24 cellular contexts compared by ENCODE assay signal in genomic region chr19:2788237-2788636, GRCh38. TPM values are rescaled to one million over a fixed set of nuclear protein-coding genes. Genes with fewer than 3 reads are reported as not detected.
DNase-seq lines count a peak whose midpoint lies in the region; ATAC-seq, FAIRE-seq and TF ChIP-seq lines count a peak whose summit lies in the region.
"Had no signal": no experiment of that assay in that cellular context is flagged by ENCODE, and none has a peak within 500 bp of the region (broad histone marks: within the 10 kb centered on the region; RNA-seq: fewer than 3 reads in every experiment).

No MANE protein-coding gene starts in this region.

- H3K4me2 ChIP-seq in H9 (ENCODE audit: insufficient read depth, insufficient read length, low read length) (no peak overlapping the region), astrocyte (ENCODE audit: low read length) (no peak overlapping the region), neural progenitor cell (no peak overlapping the region)
- H3K4me2 ChIP-seq: SK-N-SH had no signal

- peaks cover 67% of the 10 kb centered on the region for H3K36me3 Mint-ChIP-seq in activated T-cell treated with anti-CD3 and anti-CD28 coated beads, Interleukin-2, amount 50 U/mL, for 24 hours (ENCODE audit: low read depth)
- H3K36me3 Mint-ChIP-seq in H9 (ENCODE audit: insufficient read depth in 1 of 3, low read depth in 3 of 3) (peaks cover 32 to 54% (median 49%) of the 10 kb centered on the region in 3 experiments), astrocyte (ENCODE audit: low read depth, unreplicated experiment) (no peaks in the 10 kb centered on the region), neural progenitor cell (peaks cover 9% of the 10 kb centered on the region)

- peak overlapping the region; percentile 8 for H3K4me3 Mint-ChIP-seq in activated T-cell treated with anti-CD3 and anti-CD28 coated beads, Interleukin-2, amount 50 U/mL, for 24 hours
- H3K4me3 Mint-ChIP-seq in H9 (peak overlapping the region in 1 of 2 experiments; percentile 39; a peak in 1 of 5 replicates), astrocyte (ENCODE audit: unreplicated experiment) (peak overlapping the region; percentile 50), neural progenitor cell (peak overlapping the region; percentile 58)

- no peak overlapping the region for H3K14ac ChIP-seq in H9 (ENCODE audit: insufficient read depth, low read length)

- H3F3A ChIP-seq in neural progenitor cell (ENCODE audit: low read depth) = peaks cover 17% of the 10 kb centered on the region

- no peaks in the 10 kb centered on the region for H3K27me3 ChIP-seq in H9 (ENCODE audit: insufficient read depth, low read length)
- no peaks in the 10 kb centered on the region for H3K27me3 ChIP-seq in astrocyte (ENCODE audit: insufficient read depth, low read length)
- no peaks in the 10 kb centered on the region for H3K27me3 ChIP-seq in neural progenitor cell
- H3K27me3 ChIP-seq: gastroesophageal sphincter, tibial nerve had no signal

- no peak overlapping the region for H2AK5ac ChIP-seq in H9 (ENCODE audit: insufficient read length, low read length)

- H3K4me1 Mint-ChIP-seq in activated T-cell treated with anti-CD3 and anti-CD28 coated beads, Interleukin-2, amount 50 U/mL, for 24 hours (ENCODE audit: low read depth) = peaks cover 50% of the 10 kb centered on the region
- H3K4me1 Mint-ChIP-seq in H9 (peaks cover 7 to 18% of the 10 kb centered on the region in 2 experiments; a peak in 3 of 4 replicates), astrocyte (ENCODE audit: low read depth, unreplicated experiment) (peaks cover 5% of the 10 kb centered on the region), neural progenitor cell (peaks cover 27% of the 10 kb centered on the region)

- H3K18ac ChIP-seq in H9 (ENCODE audit: insufficient read length, low read depth, low read length) = no peak overlapping the region

- no peak for FAIRE-seq in astrocyte (lab: Jason Lieb, UNC)
- FAIRE-seq: A204.1, GM18507 had no signal

- H2BK15ac ChIP-seq in H9 (ENCODE audit: low read depth, low read length) = no peak overlapping the region

- H3K27me3 Mint-ChIP-seq in activated T-cell treated with anti-CD3 and anti-CD28 coated beads, Interleukin-2, amount 50 U/mL, for 24 hours = no peaks in the 10 kb centered on the region
- H3K27me3 Mint-ChIP-seq in H9 (ENCODE audit: low read depth) = no peaks in the 10 kb centered on the region; the same call in 1 of the 2 replicates
- no peaks in the 10 kb centered on the region for H3K27me3 Mint-ChIP-seq in astrocyte (ENCODE audit: low read depth, unreplicated experiment)
- H3K27me3 Mint-ChIP-seq in neural progenitor cell (ENCODE audit: insufficient read depth, low read depth) = peaks cover 5% of the 10 kb centered on the region

- in situ Hi-C loops in ACHN (cut with HindIII; ENCODE audit: low pct_ligation_motif_present, low pct_unique_long_range_greater_than_20kb, low sequenced_read_pairs) = no loop called here

- no peak overlapping the region for H3K4ac ChIP-seq in H9 (ENCODE audit: low read depth, low read length)

- WGBS in H9 (ENCODE audit: extremely low coverage, insufficient read length, low lambda C conversion rate) = no CpG with 5 or more reads among the region's 5 CpGs

- H3K27ac ChIP-seq in H9 (ENCODE audit: insufficient read length, low read depth, low read length) = no peak overlapping the region
- H3K27ac ChIP-seq in astrocyte (ENCODE audit: low read depth, low read length) = no peak overlapping the region
- H3K27ac ChIP-seq in neural progenitor cell = no peak overlapping the region
- H3K27ac ChIP-seq: gastroesophageal sphincter, GM23248, tibial nerve had no signal

- TF ChIP-seq CTCF in H9 (conservative IDR thresholded peaks at IDR 0.05) (no peak), astrocyte (IDR thresholded peaks at IDR 0.05; ENCODE audit: insufficient read depth, low read depth, low read length) (no peak), neural progenitor cell (IDR thresholded peaks at IDR 0.05) (no peak)

- peaks cover 9% of the 10 kb centered on the region for H3K79me1 ChIP-seq in H9 (ENCODE audit: insufficient read depth, low read depth, low read length, poor library complexity, severe bottlenecking)

- no peak overlapping the region for H3K23ac ChIP-seq in H9 (ENCODE audit: insufficient read length, low read depth, low read length)

- no peak overlapping the region for H3K27ac Mint-ChIP-seq in activated T-cell treated with anti-CD3 and anti-CD28 coated beads, Interleukin-2, amount 50 U/mL, for 24 hours
- H3K27ac Mint-ChIP-seq in H9 (peak overlapping the region in 2 of 3 experiments; percentile 40 to 86; a peak in 2 of 7 replicates), astrocyte (ENCODE audit: unreplicated experiment) (no peak overlapping the region), neural progenitor cell (no peak overlapping the region)

- H2AFZ ChIP-seq in H9 (ENCODE audit: low read length) = no peak overlapping the region
- no peak overlapping the region for H2AFZ ChIP-seq in astrocyte (ENCODE audit: low read depth, low read length)
- H2AFZ ChIP-seq in neural progenitor cell (replicated peaks) = no peak overlapping the region
- H2AFZ ChIP-seq: GM23248 had no signal

- H3K4me1 ChIP-seq in H9 (ENCODE audit: insufficient read depth, low read length) (no peaks in the 10 kb centered on the region), astrocyte (ENCODE audit: insufficient read depth, low read length) (peaks cover 11% of the 10 kb centered on the region), neural progenitor cell (peaks cover 7% of the 10 kb centered on the region)

- peaks cover 3% of the 10 kb centered on the region for H3K9me3 Mint-ChIP-seq in activated T-cell treated with anti-CD3 and anti-CD28 coated beads, Interleukin-2, amount 50 U/mL, for 24 hours
- peaks cover 0 to 4% of the 10 kb centered on the region in 2 experiments; a peak in 1 of 5 replicates for H3K9me3 Mint-ChIP-seq in H9
- no peaks in the 10 kb centered on the region for H3K9me3 Mint-ChIP-seq in astrocyte (ENCODE audit: unreplicated experiment)
- H3K9me3 Mint-ChIP-seq in neural progenitor cell = no peaks in the 10 kb centered on the region

- H3K4me3 ChIP-seq in astrocyte (ENCODE audit: insufficient read depth, low read depth, low read length) (no peak overlapping the region), neural progenitor cell (no peak overlapping the region)
- H3K4me3 ChIP-seq: gastroesophageal sphincter, GM23248, tibial nerve had no signal

- H2BK12ac ChIP-seq in H9 (ENCODE audit: insufficient read length, low read depth, low read length) = no peak overlapping the region

- no peak overlapping the region for H4K5ac ChIP-seq in H9 (ENCODE audit: insufficient read length, low read depth, low read length)

- no peak overlapping the region for H3T11ph ChIP-seq in H9 (ENCODE audit: low read length)

- H3K56ac ChIP-seq in H9 (ENCODE audit: insufficient read length, low read depth, low read length) = no peak overlapping the region

- no peak overlapping the region for H2BK20ac ChIP-seq in H9 (ENCODE audit: low read depth, low read length, poor library complexity, severe bottlenecking)

- peaks cover 13% of the 10 kb centered on the region; the same call in 1 of the 2 replicates for H3K79me2 ChIP-seq in H9 (ENCODE audit: insufficient read depth, low read length)
- H3K79me2 ChIP-seq in astrocyte (ENCODE audit: insufficient read depth, low read length) = peaks cover 55% of the 10 kb centered on the region
- peaks cover 53% of the 10 kb centered on the region for H3K79me2 ChIP-seq in neural progenitor cell (ENCODE audit: low read depth)

- H3K23me2 ChIP-seq in H9 (ENCODE audit: insufficient read length, low read depth, low read length, poor library complexity, severe bottlenecking) = peaks cover 6% of the 10 kb centered on the region

- no peak overlapping the region for H4K91ac ChIP-seq in H9 (ENCODE audit: insufficient read length, low read depth, low read length)

- no peak for ATAC-seq in GM21360 (IDR thresholded peaks at IDR 0.05; ENCODE audit: unreplicated experiment)
- ATAC-seq: gastroesophageal sphincter, PC-3 had no signal

- no peak overlapping the region for H4K8ac ChIP-seq in H9 (replicated peaks; ENCODE audit: insufficient read length, low read depth, low read length)

- no peaks in the 10 kb centered on the region for H3K36me3 ChIP-seq in astrocyte (ENCODE audit: insufficient read depth, low read length)
- no peaks in the 10 kb centered on the region for H3K36me3 ChIP-seq in neural progenitor cell

- no peak overlapping the region for H2BK5ac ChIP-seq in H9 (ENCODE audit: insufficient read length, low read length)

- no peak for DNase-seq in activated T-cell treated with anti-CD3 and anti-CD28 coated beads, Interleukin-2, amount 50 U/mL, for 24 hours
- DNase-seq in activated T-cell treated with anti-CD3 and anti-CD28 coated beads, Interleukin-2, amount 50 U/mL, for 48 hours = no peak
- DNase-seq in H9 (no peak), astrocyte (ENCODE audit: low read depth) (no peak), neural progenitor cell (ENCODE audit: low spot score) (no peak), AG08396 (ENCODE audit: low spot score) (no peak), ACHN (no peak)
- DNase-seq: activated CD4-positive, alpha-beta T cell treated with anti-CD3 and anti-CD28 coated beads, Interleukin-2, amount 50 U/mL, for 4 hours; cerebellar nuclear complex; DND-41; GM23248; hippocampal formation; NCI-H1048; NCI-H187; NCI-H524; NK-92 treated with Interleukin-12 subunit alpha and Interleukin-12 subunit beta, amount 100 ng/mL, for 24 hours; occipital lobe; PC-3; SK-N-SH had no signal

- H4K20me1 ChIP-seq in H9 (ENCODE audit: control insufficient read depth, insufficient read depth, insufficient read length) (no peaks in the 10 kb centered on the region), astrocyte (ENCODE audit: insufficient read depth, low read length) (peaks cover 12% of the 10 kb centered on the region), neural progenitor cell (ENCODE audit: low read depth) (peaks cover 45% of the 10 kb centered on the region)

- H3K9me3 ChIP-seq in H9 (ENCODE audit: control insufficient read depth, low read depth, low read length) (no peaks in the 10 kb centered on the region), astrocyte (ENCODE audit: insufficient read depth, low read depth, low read length) (no peaks in the 10 kb centered on the region), neural progenitor cell (ENCODE audit: low read depth) (no peaks in the 10 kb centered on the region)
- H3K9me3 ChIP-seq: gastroesophageal sphincter, SK-N-SH, tibial nerve had no signal

- H2BK120ac ChIP-seq in H9 (ENCODE audit: low read depth, low read length, poor library complexity, severe bottlenecking) = no peak overlapping the region

- H3K9ac ChIP-seq in H9 (ENCODE audit: extremely low read depth, insufficient read length, low read length) (no peak overlapping the region), astrocyte (ENCODE audit: low read length) (no peak overlapping the region), neural progenitor cell (no peak overlapping the region)
- H3K9ac ChIP-seq: GM23248, SK-N-SH had no signal

RNA-seq across cellular contexts. Expression of gene THOP1, which starts 2.9 kb away (rescaled TPM):
- total RNA-seq in H9 (2021) = 150 and 153 TPM in 2 replicates
- total RNA-seq in astrocyte = 60.3 and 73.4 TPM in 2 replicates
- 105 and 222 TPM in 2 replicates for total RNA-seq in neural progenitor cell (ENCODE audit: low replicate concordance)

RNA-seq across cellular contexts. Expression of gene SGTA, which starts 5.2 kb away (rescaled TPM):
- 102 TPM in 2 replicates for total RNA-seq in H9 (2021)
- total RNA-seq in astrocyte = 69.0 and 76.1 TPM in 2 replicates
- 30.9 and 75.4 TPM in 2 replicates for total RNA-seq in neural progenitor cell (ENCODE audit: low replicate concordance)

RNA-seq across cellular contexts. Expression of gene ZNF554, which starts 31.4 kb away (rescaled TPM):
- 5.9 and 6.6 TPM in 2 replicates for total RNA-seq in H9 (2021)
- total RNA-seq in astrocyte = 3.1 and 3.6 TPM in 2 replicates
- 10.1 and 11.0 TPM in 2 replicates for total RNA-seq in neural progenitor cell (ENCODE audit: low replicate concordance)

RNA-seq across cellular contexts. Expression of gene SLC39A3, which starts 48.4 kb away (rescaled TPM):
- total RNA-seq in H9 (2021) (32.4 and 33.8 TPM in 2 replicates), astrocyte (30.0 and 38.0 TPM in 2 replicates), neural progenitor cell (ENCODE audit: low replicate concordance) (6.1 and 28.5 TPM in 2 replicates)

RNA-seq across cellular contexts. Expression of gene ZNF555, which starts 53.0 kb away (rescaled TPM):
- 7.5 and 7.8 TPM in 2 replicates for total RNA-seq in H9 (2021)
- 6.0 and 8.8 TPM in 2 replicates for total RNA-seq in astrocyte
- 14.6 and 18.8 TPM in 2 replicates for total RNA-seq in neural progenitor cell (ENCODE audit: low replicate concordance)

Comparison
In these comparisons a context has a peak if more than half of its experiments do, and no peak if none do; other contexts are left out.
1. H3K27ac Mint-ChIP-seq: peak in H9 (2 of 3); none in activated T-cell treated with anti-CD3 and anti-CD28 coated beads, Interleukin-2, amount 50 U/mL, for 24 hours (single experiment), astrocyte (single experiment) and neural progenitor cell (single experiment).